ENCODE assay signal across 16 cellular contexts in the genomic region with DNA sequence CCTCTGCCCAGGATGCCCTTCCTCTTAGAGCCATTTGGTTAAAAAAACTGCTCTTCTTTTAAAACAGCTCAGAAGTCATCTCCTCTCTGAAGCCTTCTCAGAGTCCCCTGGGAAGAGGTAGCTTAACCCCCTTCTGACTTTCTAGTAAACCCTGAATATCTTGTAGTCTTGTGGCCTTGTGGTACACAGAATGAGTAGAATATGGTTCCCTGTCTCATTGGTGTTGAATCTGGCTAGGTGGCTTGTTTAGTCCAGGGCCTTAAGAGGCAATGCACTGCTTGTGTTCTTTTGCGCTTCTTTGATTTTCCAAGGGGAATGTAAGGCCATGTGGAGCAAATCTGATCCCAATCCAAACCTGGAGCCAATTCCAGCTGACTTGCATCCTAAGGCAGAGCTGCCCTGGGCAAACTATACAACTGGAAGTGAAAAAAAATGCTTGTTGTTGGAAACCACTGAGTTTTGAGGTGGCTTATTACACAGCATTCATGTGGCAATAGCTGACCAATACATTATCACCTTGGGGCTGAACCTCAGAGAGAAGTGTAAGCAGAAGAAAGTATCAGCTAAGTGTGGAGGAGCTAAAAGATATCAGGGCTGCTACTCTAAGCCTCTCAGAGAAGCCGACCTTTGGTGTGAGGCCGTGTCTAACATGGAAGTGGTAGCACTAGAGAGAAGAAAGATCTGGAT. TPM values are rescaled to one million over a fixed set of nuclear protein-coding genes. Genes with fewer than 3 reads are reported as not detected.
DNase-seq lines count a peak whose midpoint lies in the region; ATAC-seq lines count a peak whose summit lies in the region.
"Had no signal": no experiment of that assay in that cellular context is flagged by ENCODE, and none has a peak within 500 bp of the region (broad histone marks: within the 10 kb centered on the region; RNA-seq: fewer than 3 reads in every experiment).

No MANE protein-coding gene starts in this region.

- H2BK12ac ChIP-seq in mesenchymal stem cell (ENCODE audit: low read length in 2 of 2), result no peak overlapping the region

- no peak overlapping the region for H3K4me3 Mint-ChIP-seq in dendritic cell treated with granulocyte-macrophage colony-stimulating factor and Interleukin-4, amounts not matched to agents 40 ng/mL and 50 ng/mL, for 4 days
- H3K4me3 Mint-ChIP-seq in stimulated activated naive B cell treated with anti-CD40 and anti-IgM and Interleukin-4, amounts not matched to agents 10 μg/mL and 1 μg/mL and 100 μg/mL, for 72 hours, result no peak overlapping the region
- H3K4me3 Mint-ChIP-seq: B cell; CD8-positive, alpha-beta T cell had no signal

- H3K27me3 Mint-ChIP-seq in dendritic cell treated with granulocyte-macrophage colony-stimulating factor and Interleukin-4, amounts not matched to agents 40 ng/mL and 50 ng/mL, for 4 days, result no peaks in the 10 kb centered on the region
- no peaks in the 10 kb centered on the region for H3K27me3 Mint-ChIP-seq in stimulated activated naive B cell treated with anti-CD40 and anti-IgM and Interleukin-4, amounts not matched to agents 10 μg/mL and 1 μg/mL and 100 μg/mL, for 72 hours
- H3K27me3 Mint-ChIP-seq: B cell had no signal

- no peaks in the 10 kb centered on the region for H3K79me1 ChIP-seq in mesenchymal stem cell (replicated peaks; ENCODE audit: low read length, poor library complexity, severe bottlenecking)

- no peak overlapping the region for H2AK5ac ChIP-seq in mesenchymal stem cell (ENCODE audit: low read length, severe bottlenecking)

- no peak overlapping the region for H2BK5ac ChIP-seq in mesenchymal stem cell (ENCODE audit: low read depth, low read length, poor library complexity, severe bottlenecking)

- H3K4me1 Mint-ChIP-seq in dendritic cell treated with granulocyte-macrophage colony-stimulating factor and Interleukin-4, amounts not matched to agents 40 ng/mL and 50 ng/mL, for 4 days (ENCODE audit: low read depth), result peaks cover 41% of the 10 kb centered on the region
- H3K4me1 Mint-ChIP-seq in stimulated activated naive B cell treated with anti-CD40 and anti-IgM and Interleukin-4, amounts not matched to agents 10 μg/mL and 1 μg/mL and 100 μg/mL, for 72 hours, result peaks cover 30 to 52% of the 10 kb centered on the region in 2 donors

- intact Hi-C loops in dendritic cell treated with granulocyte-macrophage colony-stimulating factor and Interleukin-4, amounts not matched to agents 40 ng/mL and 50 ng/mL, for 4 days (cut with micrococcal nuclease), result no loop called here

- H3K36me3 ChIP-seq in mesenchymal stem cell (ENCODE audit: control insufficient read depth in 1 of 2, insufficient read depth in 2 of 2, low read depth in 1 of 2, low read length in 2 of 2), result no peaks in the 10 kb centered on the region
- H3K36me3 ChIP-seq: BLaER1 treated with 17β-estradiol and CSF1 and Interleukin-3, amounts not matched to agents 10 nM and 100 nM had no signal

- H2BK120ac ChIP-seq in mesenchymal stem cell (ENCODE audit: low read depth, low read length), result no peak overlapping the region

- no peak overlapping the region for H3K4me3 ChIP-seq in mesenchymal stem cell (ENCODE audit: insufficient read depth in 1 of 2, low read depth in 1 of 2, low read length in 2 of 2)
- H3K4me3 ChIP-seq: BLaER1 treated with 17β-estradiol and CSF1 and Interleukin-3, amounts not matched to agents 10 nM and 100 nM; GM23248 had no signal

- H3K9me3 Mint-ChIP-seq in dendritic cell treated with granulocyte-macrophage colony-stimulating factor and Interleukin-4, amounts not matched to agents 40 ng/mL and 50 ng/mL, for 4 days, result no peaks in the 10 kb centered on the region
- peaks cover 0 to 2% of the 10 kb centered on the region in 2 donors for H3K9me3 Mint-ChIP-seq in stimulated activated naive B cell treated with anti-CD40 and anti-IgM and Interleukin-4, amounts not matched to agents 10 μg/mL and 1 μg/mL and 100 μg/mL, for 72 hours
- H3K9me3 Mint-ChIP-seq: CD8-positive, alpha-beta T cell had no signal

- no peak overlapping the region for H3K4ac ChIP-seq in mesenchymal stem cell (ENCODE audit: low read depth in 1 of 2, low read length in 2 of 2)

- H3K23ac ChIP-seq in mesenchymal stem cell (ENCODE audit: low read length in 2 of 2), result no peak overlapping the region

- peak overlapping the region; percentile 62 for H3K27ac Mint-ChIP-seq in dendritic cell treated with granulocyte-macrophage colony-stimulating factor and Interleukin-4, amounts not matched to agents 40 ng/mL and 50 ng/mL, for 4 days
- peak overlapping the region; percentile 81 for H3K27ac Mint-ChIP-seq in stimulated activated naive B cell treated with anti-CD40 and anti-IgM and Interleukin-4, amounts not matched to agents 10 μg/mL and 1 μg/mL and 100 μg/mL, for 72 hours
- H3K27ac Mint-ChIP-seq: CD8-positive, alpha-beta T cell had no signal

- H4K91ac ChIP-seq in mesenchymal stem cell (ENCODE audit: low read length), result no peak overlapping the region

- no peaks in the 10 kb centered on the region for H3K36me3 Mint-ChIP-seq in dendritic cell treated with granulocyte-macrophage colony-stimulating factor and Interleukin-4, amounts not matched to agents 40 ng/mL and 50 ng/mL, for 4 days (ENCODE audit: low read depth)
- H3K36me3 Mint-ChIP-seq in stimulated activated naive B cell treated with anti-CD40 and anti-IgM and Interleukin-4, amounts not matched to agents 10 μg/mL and 1 μg/mL and 100 μg/mL, for 72 hours, result peaks cover 4% of the 10 kb centered on the region in 2 donors
- H3K36me3 Mint-ChIP-seq: CD8-positive, alpha-beta T cell had no signal

- H3K18ac ChIP-seq in mesenchymal stem cell (ENCODE audit: low read depth in 1 of 2, low read length in 2 of 2), result no peak overlapping the region

- H2AFZ ChIP-seq in mesenchymal stem cell (ENCODE audit: low read depth, low read length), result no peak overlapping the region
- H2AFZ ChIP-seq: GM23248 had no signal

- no peak overlapping the region for H3K4me2 ChIP-seq in mesenchymal stem cell (ENCODE audit: low read length, poor library complexity, severe bottlenecking)

- DNase-seq in AG20443 (ENCODE audit: low spot score) (peak; percentile 1), mesenchymal stem cell (no peak), cortex of kidney (lab: John Stamatoyannopoulos, UW) (no peak)
- DNase-seq in stimulated activated naive B cell treated with anti-CD40 and anti-IgM and Interleukin-4, amounts not matched to agents 10 μg/mL and 1 μg/mL and 100 μg/mL, for 72 hours, result no peak
- DNase-seq: 8988T; Calu3; CD8-positive, alpha-beta T cell; DMS79 treated with DMSO at 0.1 percent for 48 hours; GF-D8; GM23248 had no signal

- H3K4me1 ChIP-seq in mesenchymal stem cell (ENCODE audit: control insufficient read depth, insufficient read depth, low read depth, low read length), result no peaks in the 10 kb centered on the region

- WGBS in mesenchymal stem cell, result 95% methylated on average over 3 of the region's 3 CpGs

- H2BK15ac ChIP-seq in mesenchymal stem cell (ENCODE audit: low read depth, poor library complexity, severe bottlenecking), result peak overlapping the region; percentile 44

- H3K27ac ChIP-seq in mesenchymal stem cell (ENCODE audit: low read length, poor library complexity, severe bottlenecking), result no peak overlapping the region
- H3K27ac ChIP-seq: BLaER1 treated with 17β-estradiol and CSF1 and Interleukin-3, amounts not matched to agents 10 nM and 100 nM; GM23248 had no signal

- no peak overlapping the region for H4K8ac ChIP-seq in mesenchymal stem cell (ENCODE audit: low read length)

- H3K27me3 ChIP-seq in mesenchymal stem cell (ENCODE audit: control insufficient read depth in 1 of 2, insufficient read depth in 1 of 2, low read length in 2 of 2), result peaks cover 44 to 48% of the 10 kb centered on the region in 2 experiments
- H3K27me3 ChIP-seq: BLaER1 treated with 17β-estradiol and CSF1 and Interleukin-3, amounts not matched to agents 10 nM and 100 nM had no signal

- no peak overlapping the region for H3K9ac ChIP-seq in mesenchymal stem cell (ENCODE audit: low read length)
- H3K9ac ChIP-seq: BLaER1 treated with 17β-estradiol and CSF1 and Interleukin-3, amounts not matched to agents 10 nM and 100 nM; GM23248 had no signal

- no peak overlapping the region for H3K14ac ChIP-seq in mesenchymal stem cell (ENCODE audit: low read length in 2 of 2)

- H3K9me3 ChIP-seq in mesenchymal stem cell (ENCODE audit: control insufficient read depth, low read length), result peaks cover 7% of the 10 kb centered on the region
- H3K9me3 ChIP-seq: BLaER1 treated with 17β-estradiol and CSF1 and Interleukin-3, amounts not matched to agents 10 nM and 100 nM had no signal

- peak; percentile 56 to 57 for ATAC-seq in stimulated activated naive B cell treated with anti-CD40 and anti-IgM and Interleukin-4, amounts not matched to agents 10 μg/mL and 1 μg/mL and 100 μg/mL, for 72 hours (replicated peaks)
- ATAC-seq in HG02852 (IDR thresholded peaks at IDR 0.05; ENCODE audit: unreplicated experiment) (no peak), GM21717 (IDR thresholded peaks at IDR 0.05; ENCODE audit: unreplicated experiment) (no peak)
- ATAC-seq: CD8-positive, alpha-beta T cell; HepG2 had no signal

RNA-seq across cellular contexts. Expression of a gene that starts 31.0 kb away (rescaled TPM):
- polyA plus RNA-seq in mesenchymal stem cell (2013, experiment 1 of 2), result 42.9 TPM
- 44.0 TPM for polyA plus RNA-seq in mesenchymal stem cell (2013, experiment 2 of 2)

RNA-seq across cellular contexts. Expression of a gene that starts 31.3 kb away (rescaled TPM):
- polyA plus RNA-seq in mesenchymal stem cell (2013, experiment 1 of 2), result 670 TPM
- polyA plus RNA-seq in mesenchymal stem cell (2013, experiment 2 of 2), result 669 TPM

Comparison
In these comparisons a context has a peak if more than half of its experiments do, and no peak if none do; other contexts are left out.
1. ATAC-seq: peak in stimulated activated naive B cell treated with anti-CD40 and anti-IgM and Interleukin-4, amounts not matched to agents 10 μg/mL and 1 μg/mL and 100 μg/mL, for 72 hours (2 of 2); none in HG02852 (single experiment) and GM21717 (single experiment).